Comparison of ENCODE assay signal across 17 cellular contexts in the genomic region with DNA sequence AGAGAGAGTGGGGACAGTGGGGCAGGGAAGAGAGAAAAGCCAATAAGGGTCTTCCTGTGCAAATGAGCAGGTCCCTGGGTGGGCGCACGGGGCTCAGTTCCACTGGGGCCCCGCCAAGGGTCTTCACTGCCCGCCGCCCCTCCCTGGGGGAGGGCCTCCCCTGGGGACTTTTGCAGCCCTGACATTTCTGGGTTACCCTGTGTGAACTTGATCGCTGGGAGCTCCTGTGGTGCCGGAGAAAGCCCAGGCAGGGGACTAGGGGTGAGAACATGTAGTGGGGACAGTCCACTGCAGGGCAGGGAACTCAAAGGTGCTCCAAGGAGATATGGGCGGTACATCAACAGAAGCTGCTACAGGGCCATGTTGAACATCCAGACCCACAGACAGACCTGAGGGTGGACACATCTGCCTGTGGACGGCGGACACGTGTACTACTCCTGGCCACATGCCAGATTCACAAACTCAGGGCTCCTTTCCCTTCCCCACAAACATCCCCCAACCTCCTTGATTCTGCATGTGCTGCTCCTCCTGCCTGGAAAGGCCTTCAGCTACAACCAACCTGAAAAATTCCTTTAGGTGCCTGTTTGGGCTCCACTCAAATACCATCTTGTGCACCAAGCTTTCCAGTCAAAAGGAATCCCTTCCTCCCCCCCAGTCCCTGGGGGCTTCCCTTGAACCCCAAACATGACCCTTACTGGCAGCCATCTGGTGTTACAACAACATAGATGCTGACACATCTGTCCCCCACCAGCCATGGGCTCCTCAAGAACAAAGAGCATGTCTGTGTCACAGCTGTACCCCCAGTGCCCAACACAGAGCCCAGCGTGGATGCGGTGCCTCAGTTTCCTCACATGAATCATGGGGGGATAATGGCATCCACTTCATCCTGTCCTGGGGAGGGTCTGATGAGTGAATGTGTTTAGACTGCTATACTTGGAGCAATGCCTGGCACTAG. TPM values are rescaled to one million over a fixed set of nuclear protein-coding genes. Genes with fewer than 3 reads are reported as not detected.
DNase-seq lines count a peak whose midpoint lies in the region; ATAC-seq and TF ChIP-seq lines count a peak whose summit lies in the region.
"Had no signal": no experiment of that assay in that cellular context is flagged by ENCODE, and none has a peak within 500 bp of the region (broad histone marks: within the 10 kb centered on the region; RNA-seq: fewer than 3 reads in every experiment).

No MANE protein-coding gene starts in this region.

- no peaks in the 10 kb centered on the region for H3K27me3 ChIP-seq in CD8-positive, alpha-beta memory T cell (ENCODE audit: insufficient read depth, low read length, poor library complexity, severe bottlenecking)
- no peaks in the 10 kb centered on the region for H3K27me3 ChIP-seq in RWPE2 (ENCODE audit: insufficient read depth, poor library complexity, severe bottlenecking)
- H3K27me3 ChIP-seq: cardiac muscle cell, transverse colon had no signal

- intact Hi-C loops in posterior vena cava (cut with DNase I): no loop called here

- ATAC-seq in RWPE2 (ENCODE audit: low read depth) (no peak), GM18873 (IDR thresholded peaks at IDR 0.05; ENCODE audit: low FRiP score, unreplicated experiment) (no peak), HG02623 (IDR thresholded peaks at IDR 0.05; ENCODE audit: unreplicated experiment) (no peak)
- ATAC-seq: mucosa of descending colon had no signal

- peaks cover 58% of the 10 kb centered on the region for H3K4me1 ChIP-seq in CD8-positive, alpha-beta memory T cell (ENCODE audit: insufficient read depth, low read length)
- H3K4me1 ChIP-seq in RWPE2 (ENCODE audit: insufficient read depth, poor library complexity, severe bottlenecking): peaks cover 2% of the 10 kb centered on the region

- no peaks in the 10 kb centered on the region for H3K9me3 Mint-ChIP-seq in CD8-positive, alpha-beta memory T cell

- POLR2A ChIA-PET in CD8-positive, alpha-beta memory T cell (lab: Charles Lee): no interaction called here

- no peaks in the 10 kb centered on the region for H3K36me3 ChIP-seq in CD8-positive, alpha-beta memory T cell (ENCODE audit: insufficient read depth, low read length)
- no peaks in the 10 kb centered on the region for H3K36me3 ChIP-seq in RWPE2 (ENCODE audit: low read depth)
- H3K36me3 ChIP-seq: cardiac muscle cell, transverse colon had no signal

- no peaks in the 10 kb centered on the region for H3K27me3 Mint-ChIP-seq in CD8-positive, alpha-beta memory T cell

- H3K9me3 ChIP-seq in CD8-positive, alpha-beta memory T cell (ENCODE audit: low read length): no peaks in the 10 kb centered on the region
- no peaks in the 10 kb centered on the region for H3K9me3 ChIP-seq in RWPE2 (ENCODE audit: severe bottlenecking)
- H3K9me3 ChIP-seq: mucosa of descending colon, transverse colon had no signal

- TF ChIP-seq CTCF in RWPE2 (IDR thresholded peaks at IDR 0.05; ENCODE audit: poor library complexity, severe bottlenecking): no peak
- TF ChIP-seq CTCF in coronary artery (IDR thresholded peaks at IDR 0.05): no peak

- no peak for DNase-seq in CD8-positive, alpha-beta memory T cell
- DNase-seq in RWPE2 (ENCODE audit: low spot score) (peak; percentile 21), coronary artery (ENCODE audit: low spot score) (peak; percentile 45), posterior vena cava (ENCODE audit: low spot score) (peak; percentile 44), DMS153 treated with DMSO at 0.1 percent for 48 hours (lab: John Stamatoyannopoulos, UW; ENCODE audit: unreplicated experiment) (no peak)
- DNase-seq: C1 segment of cervical spinal cord; DND-41; hippocampal formation; mucosa of descending colon; NCI-H1417; RPMI8226; stimulated activated CD4-positive, alpha-beta T cell treated with anti-CD3 and anti-CD28 coated beads, Interleukin-4, amount 100 ng/mL, for 24 hours; stimulated activated CD8-positive, alpha-beta memory T cell treated with anti-CD3 and anti-CD28 coated beads, Interleukin-4, amount 100 ng/mL, for 48 hours; transverse colon had no signal

- H3K36me3 Mint-ChIP-seq in CD8-positive, alpha-beta memory T cell: no peaks in the 10 kb centered on the region

- peak overlapping the region in 4 of 8 donors; percentile 7 to 76 (median 56) for H3K27ac Mint-ChIP-seq in CD8-positive, alpha-beta memory T cell

- peaks cover 58 to 77% (median 65%) of the 10 kb centered on the region in 3 donors for H3K4me1 Mint-ChIP-seq in CD8-positive, alpha-beta memory T cell

- no peak overlapping the region for H3K4me3 ChIP-seq in CD8-positive, alpha-beta memory T cell (ENCODE audit: low read length)
- H3K4me3 ChIP-seq in RWPE2 (ENCODE audit: severe bottlenecking) (no peak overlapping the region), coronary artery (no peak overlapping the region)
- H3K4me3 ChIP-seq: cardiac muscle cell, mucosa of descending colon, transverse colon had no signal

- H3K27ac ChIP-seq in CD8-positive, alpha-beta memory T cell (ENCODE audit: low read depth, low read length): no peak overlapping the region
- H3K27ac ChIP-seq in RWPE2 (ENCODE audit: poor library complexity, severe bottlenecking) (no peak overlapping the region), coronary artery (peak overlapping the region in 1 of 2 donors; percentile 4)
- H3K27ac ChIP-seq: cardiac muscle cell, transverse colon had no signal

- CTCF ChIA-PET in CD8-positive, alpha-beta memory T cell (lab: Charles Lee): no interaction called here

- H3K4me3 Mint-ChIP-seq in CD8-positive, alpha-beta memory T cell: peak overlapping the region in 4 of 7 donors; percentile 11 to 68 (median 33)

RNA-seq across cellular contexts. Expression of gene NEK6, which starts 42.9 kb away (rescaled TPM):
- total RNA-seq in CD8-positive, alpha-beta memory T cell: 10 to 100 TPM; 63.0 to 66.0 TPM
- polyA plus RNA-seq in CD8-positive, alpha-beta memory T cell: 9.5 TPM
- 10 to 100 TPM; 56.9 to 62.7 TPM for total RNA-seq in posterior vena cava

Comparison
In these comparisons a context has a peak if more than half of its experiments do, and no peak if none do; other contexts are left out.
1. DNase-seq: peak in RWPE2 (single experiment), coronary artery (single experiment) and posterior vena cava (single experiment); none in CD8-positive, alpha-beta memory T cell (0 of 5) and DMS153 treated with DMSO at 0.1 percent for 48 hours (single experiment).